Comparison of ENCODE assay signal across 1 cellular context in the genomic region with DNA sequence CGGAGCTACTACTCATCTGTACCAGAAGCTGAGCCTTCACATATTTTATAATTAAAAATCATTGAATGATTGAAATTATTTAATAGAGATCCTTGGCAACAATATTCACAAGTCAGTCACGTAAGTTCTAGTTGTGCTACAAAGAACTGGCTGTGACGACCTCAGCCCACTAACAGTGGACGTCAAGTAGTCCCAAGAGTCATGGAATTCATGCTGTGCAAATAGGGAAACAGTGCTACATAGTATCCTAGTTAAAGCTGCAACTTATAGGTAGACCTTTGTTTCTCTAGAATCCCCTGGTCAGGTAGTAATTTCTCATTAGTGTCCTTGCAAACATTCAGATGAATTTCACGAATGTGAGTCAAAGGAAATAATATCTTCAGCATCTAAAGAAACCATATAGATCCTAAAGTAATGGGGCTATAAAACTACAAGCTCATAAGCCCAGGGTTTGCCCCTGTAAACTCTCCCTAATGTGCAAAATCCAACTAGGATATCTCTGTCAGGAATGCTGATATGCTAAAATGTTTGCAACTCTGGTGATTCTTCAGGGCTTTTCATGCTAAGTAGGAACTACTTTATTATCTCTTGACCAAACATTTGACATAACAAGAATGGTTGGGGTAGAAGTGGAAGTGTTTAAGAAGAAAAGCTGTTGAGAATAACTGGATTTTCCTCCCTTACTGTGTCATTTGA.
TF ChIP-seq lines count a peak whose summit lies in the region.

No MANE protein-coding gene starts in this region.

TF ChIP-seq in HepG2, 621 proteins besides CTCF, POLR2A, EP300 and RAD21:
- TF ChIP-seq MAFK (conservative IDR thresholded peaks at IDR 0.05 in 1 of 2, IDR thresholded peaks at IDR 0.05 in 1 of 2; ENCODE audit: low read length in 2 of 2) (peak; percentile 65 to 72), JUNB (CRISPR knock-in tag; IDR thresholded peaks at IDR 0.05; ENCODE audit: borderline replicate concordance) (no peak), ZNF607 (CRISPR knock-in tag; IDR thresholded peaks at IDR 0.05; ENCODE audit: borderline replicate concordance) (no peak), ZNF253 (CRISPR knock-in tag; IDR thresholded peaks at IDR 0.05; ENCODE audit: borderline replicate concordance) (no peak), LCORL (IDR thresholded peaks at IDR 0.05) (no peak), LCORL (CRISPR knock-in tag; IDR thresholded peaks at IDR 0.05) (no peak), KLF6 (CRISPR knock-in tag; IDR thresholded peaks at IDR 0.05) (no peak), ZNF24 (IDR thresholded peaks at IDR 0.05) (no peak), GATA4 (IDR thresholded peaks at IDR 0.05; ENCODE audit: borderline replicate concordance, low read depth) (no peak), POLR2G (IDR thresholded peaks at IDR 0.05; ENCODE audit: low read depth, low read length) (no peak), CCDC6 (CRISPR knock-in tag; IDR thresholded peaks at IDR 0.05) (no peak), ZMYM4 (CRISPR knock-in tag; IDR thresholded peaks at IDR 0.05) (0 out of 2 replicates have a peak, but pooled peaks have one; percentile 8), ZNF326 (CRISPR knock-in tag; IDR thresholded peaks at IDR 0.05; ENCODE audit: borderline replicate concordance) (no peak), SMARCE1 (IDR thresholded peaks at IDR 0.05; ENCODE audit: borderline replicate concordance) (no peak), HNF4A (CRISPR knock-in tag; IDR thresholded peaks at IDR 0.05) (peak; percentile 73), GATAD2A (CRISPR knock-in tag; IDR thresholded peaks at IDR 0.05) (0 out of 2 replicates have a peak, but pooled peaks have one; percentile 17), DMAP1 (CRISPR knock-in tag; IDR thresholded peaks at IDR 0.05) (no peak), ZNF75D (CRISPR knock-in tag; IDR thresholded peaks at IDR 0.05; ENCODE audit: borderline replicate concordance) (no peak), KLF15 (CRISPR knock-in tag; IDR thresholded peaks at IDR 0.05; ENCODE audit: borderline replicate concordance) (no peak), SP140L (CRISPR knock-in tag; IDR thresholded peaks at IDR 0.05; ENCODE audit: borderline replicate concordance) (no peak), FOXO1 (CRISPR knock-in tag; IDR thresholded peaks at IDR 0.05) (no peak), ISX (CRISPR knock-in tag; conservative IDR thresholded peaks at IDR 0.05) (no peak), ARNTL (CRISPR knock-in tag; IDR thresholded peaks at IDR 0.05) (no peak), ZKSCAN8 (CRISPR knock-in tag; IDR thresholded peaks at IDR 0.05; ENCODE audit: borderline replicate concordance) (no peak), ZNF333 (CRISPR knock-in tag; IDR thresholded peaks at IDR 0.05; ENCODE audit: borderline replicate concordance) (no peak), SOX13 (IDR thresholded peaks at IDR 0.05) (no peak), SOX13 (CRISPR knock-in tag; conservative IDR thresholded peaks at IDR 0.05 in 1 of 2, IDR thresholded peaks at IDR 0.05 in 1 of 2) (0 out of 4 replicates have a peak, but pooled peaks of 1 of the 2 experiments have one; percentile 11), NCOA1 (CRISPR knock-in tag; IDR thresholded peaks at IDR 0.05) (no peak), ZNF230 (CRISPR knock-in tag; IDR thresholded peaks at IDR 0.05) (no peak), CC2D1A (CRISPR knock-in tag; IDR thresholded peaks at IDR 0.05) (no peak), ZNF329 (CRISPR knock-in tag; IDR thresholded peaks at IDR 0.05; ENCODE audit: low read depth) (no peak), ASH2L (IDR thresholded peaks at IDR 0.05; ENCODE audit: insufficient read length, low read depth, low read length) (peak; percentile 36), NCOR1 (IDR thresholded peaks at IDR 0.05; ENCODE audit: borderline replicate concordance, low read length) (peak; percentile 20; the same call in 1 of the 2 replicates), ZNF775 (CRISPR knock-in tag; IDR thresholded peaks at IDR 0.05; ENCODE audit: borderline replicate concordance) (no peak), TBP (CRISPR knock-in tag; IDR thresholded peaks at IDR 0.05) (no peak), FOXK1 (CRISPR knock-in tag; IDR thresholded peaks at IDR 0.05; ENCODE audit: borderline replicate concordance, low read depth) (no peak), ZNF7 (CRISPR knock-in tag; IDR thresholded peaks at IDR 0.05) (peak; percentile 67), ZNF557 (CRISPR knock-in tag; IDR thresholded peaks at IDR 0.05) (no peak), MAFF (IDR thresholded peaks at IDR 0.05; ENCODE audit: low read depth, low read length) (peak; percentile 73), ZNF713 (CRISPR knock-in tag; IDR thresholded peaks at IDR 0.05) (no peak), ZNF879 (CRISPR knock-in tag; IDR thresholded peaks at IDR 0.05) (no peak)
- TF ChIP-seq, protein P1, sequence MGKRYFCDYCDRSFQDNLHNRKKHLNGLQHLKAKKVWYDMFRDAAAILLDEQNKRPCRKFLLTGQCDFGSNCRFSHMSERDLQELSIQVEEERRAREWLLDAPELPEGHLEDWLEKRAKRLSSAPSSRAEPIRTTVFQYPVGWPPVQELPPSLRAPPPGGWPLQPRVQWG (CRISPR knock-in tag; IDR thresholded peaks at IDR 0.05; ENCODE audit: borderline replicate concordance, low read depth) = no peak
- TF ChIP-seq, protein P2, sequence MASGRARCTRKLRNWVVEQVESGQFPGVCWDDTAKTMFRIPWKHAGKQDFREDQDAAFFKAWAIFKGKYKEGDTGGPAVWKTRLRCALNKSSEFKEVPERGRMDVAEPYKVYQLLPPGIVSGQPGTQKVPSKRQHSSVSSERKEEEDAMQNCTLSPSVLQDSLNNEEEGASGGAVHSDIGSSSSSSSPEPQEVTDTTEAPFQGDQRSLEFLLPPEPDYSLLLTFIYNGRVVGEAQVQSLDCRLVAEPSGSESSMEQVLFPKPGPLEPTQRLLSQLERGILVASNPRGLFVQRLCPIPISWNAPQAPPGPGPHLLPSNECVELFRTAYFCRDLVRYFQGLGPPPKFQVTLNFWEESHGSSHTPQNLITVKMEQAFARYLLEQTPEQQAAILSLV (CRISPR knock-in tag; IDR thresholded peaks at IDR 0.05; ENCODE audit: borderline replicate concordance) = no peak
- TF ChIP-seq, protein P3, sequence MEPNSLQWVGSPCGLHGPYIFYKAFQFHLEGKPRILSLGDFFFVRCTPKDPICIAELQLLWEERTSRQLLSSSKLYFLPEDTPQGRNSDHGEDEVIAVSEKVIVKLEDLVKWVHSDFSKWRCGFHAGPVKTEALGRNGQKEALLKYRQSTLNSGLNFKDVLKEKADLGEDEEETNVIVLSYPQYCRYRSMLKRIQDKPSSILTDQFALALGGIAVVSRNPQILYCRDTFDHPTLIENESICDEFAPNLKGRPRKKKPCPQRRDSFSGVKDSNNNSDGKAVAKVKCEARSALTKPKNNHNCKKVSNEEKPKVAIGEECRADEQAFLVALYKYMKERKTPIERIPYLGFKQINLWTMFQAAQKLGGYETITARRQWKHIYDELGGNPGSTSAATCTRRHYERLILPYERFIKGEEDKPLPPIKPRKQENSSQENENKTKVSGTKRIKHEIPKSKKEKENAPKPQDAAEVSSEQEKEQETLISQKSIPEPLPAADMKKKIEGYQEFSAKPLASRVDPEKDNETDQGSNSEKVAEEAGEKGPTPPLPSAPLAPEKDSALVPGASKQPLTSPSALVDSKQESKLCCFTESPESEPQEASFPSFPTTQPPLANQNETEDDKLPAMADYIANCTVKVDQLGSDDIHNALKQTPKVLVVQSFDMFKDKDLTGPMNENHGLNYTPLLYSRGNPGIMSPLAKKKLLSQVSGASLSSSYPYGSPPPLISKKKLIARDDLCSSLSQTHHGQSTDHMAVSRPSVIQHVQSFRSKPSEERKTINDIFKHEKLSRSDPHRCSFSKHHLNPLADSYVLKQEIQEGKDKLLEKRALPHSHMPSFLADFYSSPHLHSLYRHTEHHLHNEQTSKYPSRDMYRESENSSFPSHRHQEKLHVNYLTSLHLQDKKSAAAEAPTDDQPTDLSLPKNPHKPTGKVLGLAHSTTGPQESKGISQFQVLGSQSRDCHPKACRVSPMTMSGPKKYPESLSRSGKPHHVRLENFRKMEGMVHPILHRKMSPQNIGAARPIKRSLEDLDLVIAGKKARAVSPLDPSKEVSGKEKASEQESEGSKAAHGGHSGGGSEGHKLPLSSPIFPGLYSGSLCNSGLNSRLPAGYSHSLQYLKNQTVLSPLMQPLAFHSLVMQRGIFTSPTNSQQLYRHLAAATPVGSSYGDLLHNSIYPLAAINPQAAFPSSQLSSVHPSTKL (CRISPR knock-in tag; IDR thresholded peaks at IDR 0.05) = 0 out of 2 replicates have a peak, but pooled peaks have one; percentile 20
- TF ChIP-seq, protein P4, sequence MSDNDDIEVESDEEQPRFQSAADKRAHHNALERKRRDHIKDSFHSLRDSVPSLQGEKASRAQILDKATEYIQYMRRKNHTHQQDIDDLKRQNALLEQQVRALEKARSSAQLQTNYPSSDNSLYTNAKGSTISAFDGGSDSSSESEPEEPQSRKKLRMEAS (IDR thresholded peaks at IDR 0.05) = peak; percentile 19; the same call in 1 of the 2 replicates
- TF ChIP-seq, protein P5, sequence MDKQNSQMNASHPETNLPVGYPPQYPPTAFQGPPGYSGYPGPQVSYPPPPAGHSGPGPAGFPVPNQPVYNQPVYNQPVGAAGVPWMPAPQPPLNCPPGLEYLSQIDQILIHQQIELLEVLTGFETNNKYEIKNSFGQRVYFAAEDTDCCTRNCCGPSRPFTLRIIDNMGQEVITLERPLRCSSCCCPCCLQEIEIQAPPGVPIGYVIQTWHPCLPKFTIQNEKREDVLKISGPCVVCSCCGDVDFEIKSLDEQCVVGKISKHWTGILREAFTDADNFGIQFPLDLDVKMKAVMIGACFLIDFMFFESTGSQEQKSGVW (CRISPR knock-in tag; IDR thresholded peaks at IDR 0.05; ENCODE audit: borderline replicate concordance) = no peak
- TF ChIP-seq, protein P6, sequence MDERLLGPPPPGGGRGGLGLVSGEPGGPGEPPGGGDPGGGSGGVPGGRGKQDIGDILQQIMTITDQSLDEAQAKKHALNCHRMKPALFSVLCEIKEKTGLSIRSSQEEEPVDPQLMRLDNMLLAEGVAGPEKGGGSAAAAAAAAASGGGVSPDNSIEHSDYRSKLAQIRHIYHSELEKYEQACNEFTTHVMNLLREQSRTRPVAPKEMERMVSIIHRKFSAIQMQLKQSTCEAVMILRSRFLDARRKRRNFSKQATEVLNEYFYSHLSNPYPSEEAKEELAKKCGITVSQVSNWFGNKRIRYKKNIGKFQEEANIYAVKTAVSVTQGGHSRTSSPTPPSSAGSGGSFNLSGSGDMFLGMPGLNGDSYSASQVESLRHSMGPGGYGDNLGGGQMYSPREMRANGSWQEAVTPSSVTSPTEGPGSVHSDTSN (CRISPR knock-in tag; IDR thresholded peaks at IDR 0.05) = no peak
- TF ChIP-seq, protein P7, sequence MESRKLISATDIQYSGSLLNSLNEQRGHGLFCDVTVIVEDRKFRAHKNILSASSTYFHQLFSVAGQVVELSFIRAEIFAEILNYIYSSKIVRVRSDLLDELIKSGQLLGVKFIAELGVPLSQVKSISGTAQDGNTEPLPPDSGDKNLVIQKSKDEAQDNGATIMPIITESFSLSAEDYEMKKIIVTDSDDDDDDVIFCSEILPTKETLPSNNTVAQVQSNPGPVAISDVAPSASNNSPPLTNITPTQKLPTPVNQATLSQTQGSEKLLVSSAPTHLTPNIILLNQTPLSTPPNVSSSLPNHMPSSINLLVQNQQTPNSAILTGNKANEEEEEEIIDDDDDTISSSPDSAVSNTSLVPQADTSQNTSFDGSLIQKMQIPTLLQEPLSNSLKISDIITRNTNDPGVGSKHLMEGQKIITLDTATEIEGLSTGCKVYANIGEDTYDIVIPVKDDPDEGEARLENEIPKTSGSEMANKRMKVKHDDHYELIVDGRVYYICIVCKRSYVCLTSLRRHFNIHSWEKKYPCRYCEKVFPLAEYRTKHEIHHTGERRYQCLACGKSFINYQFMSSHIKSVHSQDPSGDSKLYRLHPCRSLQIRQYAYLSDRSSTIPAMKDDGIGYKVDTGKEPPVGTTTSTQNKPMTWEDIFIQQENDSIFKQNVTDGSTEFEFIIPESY (CRISPR knock-in tag; IDR thresholded peaks at IDR 0.05) = no peak
- TF ChIP-seq, protein P8, sequence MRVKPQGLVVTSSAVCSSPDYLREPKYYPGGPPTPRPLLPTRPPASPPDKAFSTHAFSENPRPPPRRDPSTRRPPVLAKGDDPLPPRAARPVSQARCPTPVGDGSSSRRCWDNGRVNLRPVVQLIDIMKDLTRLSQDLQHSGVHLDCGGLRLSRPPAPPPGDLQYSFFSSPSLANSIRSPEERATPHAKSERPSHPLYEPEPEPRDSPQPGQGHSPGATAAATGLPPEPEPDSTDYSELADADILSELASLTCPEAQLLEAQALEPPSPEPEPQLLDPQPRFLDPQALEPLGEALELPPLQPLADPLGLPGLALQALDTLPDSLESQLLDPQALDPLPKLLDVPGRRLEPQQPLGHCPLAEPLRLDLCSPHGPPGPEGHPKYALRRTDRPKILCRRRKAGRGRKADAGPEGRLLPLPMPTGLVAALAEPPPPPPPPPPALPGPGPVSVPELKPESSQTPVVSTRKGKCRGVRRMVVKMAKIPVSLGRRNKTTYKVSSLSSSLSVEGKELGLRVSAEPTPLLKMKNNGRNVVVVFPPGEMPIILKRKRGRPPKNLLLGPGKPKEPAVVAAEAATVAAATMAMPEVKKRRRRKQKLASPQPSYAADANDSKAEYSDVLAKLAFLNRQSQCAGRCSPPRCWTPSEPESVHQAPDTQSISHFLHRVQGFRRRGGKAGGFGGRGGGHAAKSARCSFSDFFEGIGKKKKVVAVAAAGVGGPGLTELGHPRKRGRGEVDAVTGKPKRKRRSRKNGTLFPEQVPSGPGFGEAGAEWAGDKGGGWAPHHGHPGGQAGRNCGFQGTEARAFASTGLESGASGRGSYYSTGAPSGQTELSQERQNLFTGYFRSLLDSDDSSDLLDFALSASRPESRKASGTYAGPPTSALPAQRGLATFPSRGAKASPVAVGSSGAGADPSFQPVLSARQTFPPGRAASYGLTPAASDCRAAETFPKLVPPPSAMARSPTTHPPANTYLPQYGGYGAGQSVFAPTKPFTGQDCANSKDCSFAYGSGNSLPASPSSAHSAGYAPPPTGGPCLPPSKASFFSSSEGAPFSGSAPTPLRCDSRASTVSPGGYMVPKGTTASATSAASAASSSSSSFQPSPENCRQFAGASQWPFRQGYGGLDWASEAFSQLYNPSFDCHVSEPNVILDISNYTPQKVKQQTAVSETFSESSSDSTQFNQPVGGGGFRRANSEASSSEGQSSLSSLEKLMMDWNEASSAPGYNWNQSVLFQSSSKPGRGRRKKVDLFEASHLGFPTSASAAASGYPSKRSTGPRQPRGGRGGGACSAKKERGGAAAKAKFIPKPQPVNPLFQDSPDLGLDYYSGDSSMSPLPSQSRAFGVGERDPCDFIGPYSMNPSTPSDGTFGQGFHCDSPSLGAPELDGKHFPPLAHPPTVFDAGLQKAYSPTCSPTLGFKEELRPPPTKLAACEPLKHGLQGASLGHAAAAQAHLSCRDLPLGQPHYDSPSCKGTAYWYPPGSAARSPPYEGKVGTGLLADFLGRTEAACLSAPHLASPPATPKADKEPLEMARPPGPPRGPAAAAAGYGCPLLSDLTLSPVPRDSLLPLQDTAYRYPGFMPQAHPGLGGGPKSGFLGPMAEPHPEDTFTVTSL (CRISPR knock-in tag; IDR thresholded peaks at IDR 0.05; ENCODE audit: borderline replicate concordance) = peak; percentile 47; the same call in 1 of the 2 replicates
- TF ChIP-seq, protein P9, sequence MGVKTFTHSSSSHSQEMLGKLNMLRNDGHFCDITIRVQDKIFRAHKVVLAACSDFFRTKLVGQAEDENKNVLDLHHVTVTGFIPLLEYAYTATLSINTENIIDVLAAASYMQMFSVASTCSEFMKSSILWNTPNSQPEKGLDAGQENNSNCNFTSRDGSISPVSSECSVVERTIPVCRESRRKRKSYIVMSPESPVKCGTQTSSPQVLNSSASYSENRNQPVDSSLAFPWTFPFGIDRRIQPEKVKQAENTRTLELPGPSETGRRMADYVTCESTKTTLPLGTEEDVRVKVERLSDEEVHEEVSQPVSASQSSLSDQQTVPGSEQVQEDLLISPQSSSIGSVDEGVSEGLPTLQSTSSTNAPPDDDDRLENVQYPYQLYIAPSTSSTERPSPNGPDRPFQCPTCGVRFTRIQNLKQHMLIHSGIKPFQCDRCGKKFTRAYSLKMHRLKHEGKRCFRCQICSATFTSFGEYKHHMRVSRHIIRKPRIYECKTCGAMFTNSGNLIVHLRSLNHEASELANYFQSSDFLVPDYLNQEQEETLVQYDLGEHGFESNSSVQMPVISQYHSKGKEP (CRISPR knock-in tag; IDR thresholded peaks at IDR 0.05) = no peak
TF ChIP-seq in HepG2: peak in this region for 12.
